Comparison of ENCODE assay signal across 10 cellular contexts in the genomic region with DNA sequence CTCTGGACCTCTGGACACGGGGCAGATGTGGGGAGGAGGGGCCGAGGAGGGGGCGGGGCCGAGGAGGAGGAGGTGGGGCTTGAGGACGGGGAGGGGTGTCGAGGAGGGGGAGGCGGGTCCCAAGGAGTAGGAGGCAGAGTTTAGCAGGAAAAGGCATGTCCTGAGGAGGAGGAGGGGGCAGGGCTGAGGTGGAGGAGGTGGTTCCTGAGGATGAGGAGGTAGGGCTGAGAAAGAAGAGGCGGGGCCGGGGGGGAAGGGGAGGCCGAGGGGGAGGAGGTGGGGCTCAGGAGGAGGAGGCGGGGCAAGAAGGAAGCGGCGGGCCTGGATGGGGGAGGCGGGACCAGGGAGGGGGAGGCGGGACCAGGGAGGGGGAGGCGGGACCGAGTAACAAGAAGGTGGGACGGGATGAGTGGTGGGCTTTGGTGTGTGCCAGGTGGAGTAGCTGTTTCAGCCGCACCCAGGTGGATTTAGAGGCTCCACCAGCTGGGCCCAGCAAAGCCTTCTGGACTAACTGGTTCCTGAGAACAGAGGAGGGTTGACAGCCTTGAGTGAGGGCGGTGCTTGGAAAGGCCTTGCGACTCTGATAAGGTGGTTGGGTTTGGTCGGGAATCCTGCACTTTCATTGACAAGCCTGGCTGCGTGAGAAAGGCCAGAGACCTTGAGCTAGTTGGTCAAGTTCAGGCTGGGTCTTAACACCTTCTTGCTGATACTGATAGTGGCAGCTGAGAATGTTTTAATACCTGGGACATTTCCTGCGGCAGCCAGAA. TPM values are rescaled to one million over a fixed set of nuclear protein-coding genes. Genes with fewer than 3 reads are reported as not detected.
DNase-seq lines count a peak whose midpoint lies in the region; ATAC-seq and TF ChIP-seq lines count a peak whose summit lies in the region.
"Had no signal": no experiment of that assay in that cellular context is flagged by ENCODE, and none has a peak within 500 bp of the region (broad histone marks: within the 10 kb centered on the region; RNA-seq: fewer than 3 reads in every experiment).

No MANE protein-coding gene starts in this region.

- H3K27ac Mint-ChIP-seq in GM23338 (peak overlapping the region; percentile 94), endothelial cell (ENCODE audit: unreplicated experiment) (no peak overlapping the region)

- H3K4me2 ChIP-seq in GM23338: peak overlapping the region; percentile 77

- 0 out of 2 replicates have a peak, but pooled peaks cover 7% of the 10 kb centered on the region for H3F3A ChIP-seq in GM23338 (replicated peaks; ENCODE audit: low read depth)

- H3K79me2 ChIP-seq in GM23338 (replicated peaks; ENCODE audit: insufficient read depth): peaks cover 77% of the 10 kb centered on the region

- H3K27me3 ChIP-seq in GM23338 (ENCODE audit: insufficient read depth) (no peaks in the 10 kb centered on the region), muscle layer of duodenum (ENCODE audit: low read depth, low read length) (no peaks in the 10 kb centered on the region)

- H3K9me3 ChIP-seq in muscle layer of duodenum (ENCODE audit: control insufficient read depth in 1 of 2, low read length in 2 of 2): no peaks in the 10 kb centered on the region

- no peak for TF ChIP-seq CTCF in GM23338 (conservative IDR thresholded peaks at IDR 0.05; ENCODE audit: low read depth in 2 of 2)
- TF ChIP-seq CTCF in endothelial cell (IDR thresholded peaks at IDR 0.05; ENCODE audit: unreplicated experiment): no peak

- H3K4me3 Mint-ChIP-seq in GM23338: peak overlapping the region; percentile 63
- no peak overlapping the region for H3K4me3 Mint-ChIP-seq in endothelial cell (ENCODE audit: unreplicated experiment)
- H3K4me3 Mint-ChIP-seq: IgD-negative memory B cell had no signal

- H2AFZ ChIP-seq in GM23338: no peak overlapping the region

- H3K36me3 ChIP-seq in GM23338 (ENCODE audit: insufficient read depth) (no peaks in the 10 kb centered on the region), muscle layer of duodenum (ENCODE audit: control insufficient read depth in 1 of 2, insufficient read depth in 2 of 2, low read length in 2 of 2) (no peaks in the 10 kb centered on the region)

- H3K36me3 Mint-ChIP-seq in GM23338 (ENCODE audit: low read depth) (peaks cover 4% of the 10 kb centered on the region; the same call in 1 of the 3 replicates), endothelial cell (ENCODE audit: low read depth, unreplicated experiment) (no peaks in the 10 kb centered on the region)

- H3K27me3 Mint-ChIP-seq in GM23338 (ENCODE audit: insufficient read depth, low read depth, poor library complexity) (peaks cover 7% of the 10 kb centered on the region), endothelial cell (ENCODE audit: unreplicated experiment) (peaks cover 4% of the 10 kb centered on the region)
- H3K27me3 Mint-ChIP-seq: IgD-negative memory B cell had no signal

- H3K4me1 ChIP-seq in GM23338 (ENCODE audit: insufficient read depth) (peaks cover 7% of the 10 kb centered on the region; the same call in 1 of the 2 replicates), muscle layer of duodenum (ENCODE audit: control insufficient read depth in 1 of 2, insufficient read depth in 2 of 2, low read length in 2 of 2) (peaks cover 0 to 7% of the 10 kb centered on the region in 2 donors)

- peaks cover 19% of the 10 kb centered on the region; the same call in 1 of the 2 replicates for H4K20me1 ChIP-seq in GM23338 (replicated peaks; ENCODE audit: insufficient read depth)

- H3K27ac ChIP-seq in GM23338 (ENCODE audit: low read depth): peak overlapping the region; percentile 74; the same call in 1 of the 2 replicates
- no peak overlapping the region for H3K27ac ChIP-seq in muscle layer of duodenum (ENCODE audit: low read length)

- peaks cover 4% of the 10 kb centered on the region; the same call in 2 of the 3 replicates for H3K4me1 Mint-ChIP-seq in GM23338
- no peaks in the 10 kb centered on the region for H3K4me1 Mint-ChIP-seq in endothelial cell (ENCODE audit: unreplicated experiment)

- H3K9me3 Mint-ChIP-seq in GM23338 (no peaks in the 10 kb centered on the region; the same call in 2 of the 3 replicates), endothelial cell (ENCODE audit: unreplicated experiment) (no peaks in the 10 kb centered on the region)
- H3K9me3 Mint-ChIP-seq: IgD-negative memory B cell had no signal

- H3K4me3 ChIP-seq in GM23338 (peak overlapping the region; percentile 37; the same call in 1 of the 2 replicates), muscle layer of duodenum (ENCODE audit: low read depth in 1 of 2, low read length in 2 of 2) (peak overlapping the region; percentile 37 to 40)

- peak; percentile 96 for ATAC-seq in GM23338

- H3K9me2 ChIP-seq in GM23338 (ENCODE audit: insufficient read depth): 0 out of 2 replicates have a peak, but pooled peaks cover 4% of the 10 kb centered on the region

- DNase-seq in GM23338 (ENCODE audit: low spot score): peak; percentile 98
- peak in 3 of 5 donors; percentile 29 to 67 (median 29) for DNase-seq in T-helper 1 cell
- DNase-seq in endothelial cell (ENCODE audit: low spot score): peak; percentile 80
- DNase-seq in mesenteric fat pad (ENCODE audit: low spot score): no peak
- DNase-seq in pons (ENCODE audit: low spot score): no peak
- no peak for DNase-seq in SHP77 (lab: John Stamatoyannopoulos, UW)
- no peak for DNase-seq in NCI-H2107 (lab: John Stamatoyannopoulos, UW)

TF ChIP-seq in GM23338, 12 proteins besides CTCF, POLR2A, EP300 and RAD21 (continues in another document):
- TF ChIP-seq REST (IDR thresholded peaks at IDR 0.05; ENCODE audit: unreplicated experiment) (no peak), POLR2AphosphoS5 (IDR thresholded peaks at IDR 0.05; ENCODE audit: low read depth) (no peak), ZNF331 (CRISPR knock-in tag; IDR thresholded peaks at IDR 0.05; ENCODE audit: low read depth) (no peak), STAT1 (IDR thresholded peaks at IDR 0.05; ENCODE audit: unreplicated experiment) (no peak), EZH2 (IDR thresholded peaks at IDR 0.05; ENCODE audit: low read depth, unreplicated experiment) (no peak), NANOG (IDR thresholded peaks at IDR 0.05; ENCODE audit: borderline replicate concordance) (no peak)

RNA-seq across cellular contexts. Expression of gene TECR, which starts 7.7 kb away (rescaled TPM):
- 104 and 107 TPM in 2 replicates for total RNA-seq in GM23338 (2014; rRNA removed; shearing (Covaris generic))
- polyA plus RNA-seq in GM23338 (2016; fragmentation: Nextera tagmentation; extraction: Ambion mirVana): 268 and 277 TPM in 2 replicates
- total RNA-seq in endothelial cell (ENCODE audit: unreplicated experiment): 116 TPM
- 119 TPM for total RNA-seq in mesenteric fat pad

RNA-seq across cellular contexts. Expression of gene DNAJB1, which starts 18.9 kb away (rescaled TPM):
- 53.3 TPM in 2 replicates for total RNA-seq in GM23338 (2014; rRNA removed; shearing (Covaris generic))
- 43.2 and 44.0 TPM in 2 replicates for polyA plus RNA-seq in GM23338 (2016; fragmentation: Nextera tagmentation; extraction: Ambion mirVana)
- total RNA-seq in endothelial cell (ENCODE audit: unreplicated experiment): 45.7 TPM
- total RNA-seq in mesenteric fat pad: 111 TPM

RNA-seq across cellular contexts. Expression of gene NDUFB7, which starts 34.8 kb away (rescaled TPM):
- total RNA-seq in GM23338 (2014; rRNA removed; shearing (Covaris generic)): 289 and 398 TPM in 2 replicates
- polyA plus RNA-seq in GM23338 (2016; fragmentation: Nextera tagmentation; extraction: Ambion mirVana): 463 and 501 TPM in 2 replicates
- total RNA-seq in endothelial cell (ENCODE audit: unreplicated experiment): 122 TPM
- total RNA-seq in mesenteric fat pad: 181 TPM

RNA-seq across cellular contexts. Expression of gene GIPC1, which starts 41.2 kb away (rescaled TPM):
- 92.3 and 106 TPM in 2 replicates for total RNA-seq in GM23338 (2014; rRNA removed; shearing (Covaris generic))
- 50.9 and 51.6 TPM in 2 replicates for polyA plus RNA-seq in GM23338 (2016; fragmentation: Nextera tagmentation; extraction: Ambion mirVana)
- total RNA-seq in endothelial cell (ENCODE audit: unreplicated experiment) (106 TPM), mesenteric fat pad (75.7 TPM)

RNA-seq across cellular contexts. Expression of gene CLEC17A, which starts 45.8 kb away (rescaled TPM):
- 0.17 TPM in 1 of 2 replicates, not detected in the other for total RNA-seq in GM23338 (2014; rRNA removed; shearing (Covaris generic))
- 0.21 TPM in 1 of 2 replicates, not detected in the other for polyA plus RNA-seq in GM23338 (2016; fragmentation: Nextera tagmentation; extraction: Ambion mirVana)
- total RNA-seq in endothelial cell (ENCODE audit: unreplicated experiment) (not detected), mesenteric fat pad (not detected)
- total RNA-seq: dermis microvascular lymphatic vessel endothelial cell had no signal

Comparison
In these comparisons a context has a peak if more than half of its experiments do, and no peak if none do; other contexts are left out.
1. DNase-seq: peak in GM23338 (single experiment), T-helper 1 cell (3 of 5) and endothelial cell (single experiment); none in mesenteric fat pad (single experiment), pons (single experiment), SHP77 (0 of 2) and NCI-H2107 (single experiment).